In the genomic region with DNA sequence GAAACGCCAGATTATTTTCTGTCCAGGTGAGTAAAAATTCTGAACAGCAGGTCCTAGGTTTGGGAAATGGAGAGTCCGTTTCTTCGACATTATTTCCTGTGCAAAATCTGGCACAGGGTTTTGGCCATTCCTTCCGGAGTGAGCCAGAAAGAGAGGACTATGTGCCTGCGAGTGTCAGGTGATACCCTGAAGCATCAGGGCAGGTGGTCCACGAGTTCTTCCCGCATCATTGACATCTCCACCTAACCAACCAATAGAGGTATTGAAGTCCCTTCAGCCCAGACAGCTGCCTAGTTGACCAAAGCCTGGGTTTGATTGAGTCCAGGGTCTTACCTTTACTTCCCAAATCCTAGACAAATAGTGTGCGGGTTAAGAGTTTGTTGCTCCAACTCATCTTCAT, we compare ENCODE assay signal across 8 cellular contexts. TPM values are rescaled to one million over a fixed set of nuclear protein-coding genes. Genes with fewer than 3 reads are reported as not detected.
DNase-seq lines count a peak whose midpoint lies in the region; ATAC-seq and TF ChIP-seq lines count a peak whose summit lies in the region.

No MANE protein-coding gene starts in this region.

- H3K9me3 ChIP-seq in mucosa of rectum (ENCODE audit: control insufficient read depth in 2 of 2, low read length in 2 of 2), result no peaks in the 10 kb centered on the region

- H3K36me3 ChIP-seq in mucosa of rectum (ENCODE audit: control insufficient read depth in 2 of 2, insufficient read depth in 2 of 2, low read length in 2 of 2), result peaks cover 0 to 4% of the 10 kb centered on the region in 2 donors

- peaks cover 48% of the 10 kb centered on the region for H3K4me1 Mint-ChIP-seq in stimulated activated naive CD8-positive, alpha-beta T cell treated with anti-CD3 and anti-CD28 coated beads, Interleukin-15, Interleukin-2, amounts not matched to agents 100 ng/mL and 50 ng/mL, for 24 hours (ENCODE audit: low read depth)
- H3K4me1 Mint-ChIP-seq in MCF 10A (ENCODE audit: insufficient read depth, unreplicated experiment), result peaks cover 27% of the 10 kb centered on the region

- no peak for TF ChIP-seq CTCF in MCF 10A (IDR thresholded peaks at IDR 0.05; ENCODE audit: unreplicated experiment)

- H3K27me3 Mint-ChIP-seq in stimulated activated naive CD8-positive, alpha-beta T cell treated with anti-CD3 and anti-CD28 coated beads, Interleukin-15, Interleukin-2, amounts not matched to agents 100 ng/mL and 50 ng/mL, for 24 hours, result no peaks in the 10 kb centered on the region
- H3K27me3 Mint-ChIP-seq in MCF 10A (ENCODE audit: insufficient read depth, unreplicated experiment), result no peaks in the 10 kb centered on the region

- peak overlapping the region; percentile 87 for H3K4me3 Mint-ChIP-seq in stimulated activated naive CD8-positive, alpha-beta T cell treated with anti-CD3 and anti-CD28 coated beads, Interleukin-15, Interleukin-2, amounts not matched to agents 100 ng/mL and 50 ng/mL, for 24 hours
- H3K4me3 Mint-ChIP-seq in MCF 10A (ENCODE audit: unreplicated experiment), result peak overlapping the region; percentile 87

- peak overlapping the region; percentile 79 to 97 for H3K4me3 ChIP-seq in mucosa of rectum (ENCODE audit: low read length in 2 of 2)

- H3K27ac Mint-ChIP-seq in stimulated activated naive CD8-positive, alpha-beta T cell treated with anti-CD3 and anti-CD28 coated beads, Interleukin-15, Interleukin-2, amounts not matched to agents 100 ng/mL and 50 ng/mL, for 24 hours, result peak overlapping the region; percentile 77
- H3K27ac Mint-ChIP-seq in MCF 10A (ENCODE audit: low read depth, unreplicated experiment), result peak overlapping the region; percentile 88

- BruUV-seq in MCF 10A (replicated peaks; lab: Mats Ljungman, UMichigan), result TSS peak; percentile 70

- H3K9ac ChIP-seq in mucosa of rectum (ENCODE audit: low read depth in 1 of 2, low read length in 2 of 2), result peak overlapping the region; percentile 75 to 94

- DNase-seq in stimulated activated naive CD8-positive, alpha-beta T cell treated with anti-CD3 and anti-CD28 coated beads, Interleukin-15, Interleukin-2, amounts not matched to agents 100 U/mL and 50 U/mL, for 24 hours, result no peak
- no peak for DNase-seq in MCF 10A (ENCODE audit: unreplicated experiment)
- DNase-seq in amniotic stem cell (lab: John Stamatoyannopoulos, UW), result no peak
- DNase-seq in head of caudate nucleus, result no peak
- DNase-seq in NCI-H774 (lab: John Stamatoyannopoulos, UW), result no peak

- no peaks in the 10 kb centered on the region for H3K27me3 ChIP-seq in mucosa of rectum (ENCODE audit: control insufficient read depth in 2 of 2, insufficient read depth in 2 of 2, low read length in 2 of 2)

- ATAC-seq in stimulated activated naive CD8-positive, alpha-beta T cell treated with anti-CD3 and anti-CD28 coated beads, Interleukin-15, Interleukin-2, amounts not matched to agents 100 U/mL and 50 U/mL, for 24 hours, result no peak
- ATAC-seq in HG02840 (IDR thresholded peaks at IDR 0.05; ENCODE audit: low FRiP score, unreplicated experiment), result no peak

- peaks cover 8% of the 10 kb centered on the region for H3K36me3 Mint-ChIP-seq in stimulated activated naive CD8-positive, alpha-beta T cell treated with anti-CD3 and anti-CD28 coated beads, Interleukin-15, Interleukin-2, amounts not matched to agents 100 ng/mL and 50 ng/mL, for 24 hours (ENCODE audit: low read depth)
- peaks cover 21% of the 10 kb centered on the region for H3K36me3 Mint-ChIP-seq in MCF 10A (ENCODE audit: insufficient read depth, unreplicated experiment)

- H3K9me3 Mint-ChIP-seq in stimulated activated naive CD8-positive, alpha-beta T cell treated with anti-CD3 and anti-CD28 coated beads, Interleukin-15, Interleukin-2, amounts not matched to agents 100 ng/mL and 50 ng/mL, for 24 hours, result no peaks in the 10 kb centered on the region
- no peaks in the 10 kb centered on the region for H3K9me3 Mint-ChIP-seq in MCF 10A (ENCODE audit: unreplicated experiment)

- peak overlapping the region; percentile 81 to 84 for H3K27ac ChIP-seq in mucosa of rectum (ENCODE audit: low read depth in 2 of 2, low read length in 2 of 2)

- CTCF ChIA-PET in MCF 10A (lab: Yijun Ruan, JAX), result interaction anchor here (1.3 kb wide), 1 partner anchor 26 kb away, joined by 5 read pairs; no protein-coding TSS in a partner anchor

- peaks cover 17 to 18% of the 10 kb centered on the region in 2 donors for H3K4me1 ChIP-seq in mucosa of rectum (ENCODE audit: control insufficient read depth in 2 of 2, insufficient read depth in 2 of 2, low read length in 2 of 2)

- POLR2A ChIA-PET in MCF 10A (lab: Yijun Ruan, JAX), result interaction anchor here (0.6 to 2.2 kb wide), 7 partner anchors 8 to 95 kb away, joined by 3 to 10 read pairs (median 4); partner anchors contain the start of gene CRKL

- intact Hi-C loops in MCF 10A (cut with micrococcal nuclease), result no loop called here
- intact Hi-C loops in head of caudate nucleus (cut with DNase I), result loop anchor here (5.0 kb wide), 1 partner anchor 58 kb away; the partner anchor contains the start of gene CRKL

RNA-seq across cellular contexts. Expression of gene SNAP29, which starts 0.8 kb away (rescaled TPM):
- 28.7 and 39.0 TPM in 2 replicates for total RNA-seq in MCF 10A (2022)

RNA-seq across cellular contexts. Expression of gene PI4KA, which starts 1.0 kb away (rescaled TPM):
- 39.0 and 41.3 TPM in 2 replicates for total RNA-seq in MCF 10A (2022)

RNA-seq across cellular contexts. Expression of gene CRKL, which starts 57.6 kb away (rescaled TPM):
- 74.0 and 76.1 TPM in 2 replicates for total RNA-seq in MCF 10A (2022)
